1 cellular context compared by ENCODE assay signal in the genomic region with DNA sequence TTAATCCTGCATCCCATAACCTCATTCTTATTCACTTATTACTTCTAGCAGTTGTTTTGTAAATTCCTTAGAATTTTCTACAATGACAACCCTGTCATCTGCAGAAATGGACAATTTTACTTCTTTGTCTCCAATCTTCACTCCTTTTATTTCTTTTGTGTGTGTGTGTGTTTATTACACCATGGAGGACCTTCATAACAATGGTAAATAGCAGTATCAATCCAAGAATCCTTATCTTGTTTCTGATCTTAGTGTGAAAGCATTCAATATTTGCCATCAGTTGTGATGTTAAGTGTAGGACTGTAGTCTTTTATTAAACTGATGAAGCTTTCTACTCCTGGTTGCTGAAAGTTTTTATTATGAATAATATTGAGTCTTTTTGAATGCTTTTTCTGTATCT.
TF ChIP-seq lines count a peak whose summit lies in the region.

No MANE protein-coding gene starts in this region.

TF ChIP-seq in GM23338, 12 proteins besides CTCF, POLR2A, EP300 and RAD21 (continued from another document):
- TF ChIP-seq, protein P1, sequence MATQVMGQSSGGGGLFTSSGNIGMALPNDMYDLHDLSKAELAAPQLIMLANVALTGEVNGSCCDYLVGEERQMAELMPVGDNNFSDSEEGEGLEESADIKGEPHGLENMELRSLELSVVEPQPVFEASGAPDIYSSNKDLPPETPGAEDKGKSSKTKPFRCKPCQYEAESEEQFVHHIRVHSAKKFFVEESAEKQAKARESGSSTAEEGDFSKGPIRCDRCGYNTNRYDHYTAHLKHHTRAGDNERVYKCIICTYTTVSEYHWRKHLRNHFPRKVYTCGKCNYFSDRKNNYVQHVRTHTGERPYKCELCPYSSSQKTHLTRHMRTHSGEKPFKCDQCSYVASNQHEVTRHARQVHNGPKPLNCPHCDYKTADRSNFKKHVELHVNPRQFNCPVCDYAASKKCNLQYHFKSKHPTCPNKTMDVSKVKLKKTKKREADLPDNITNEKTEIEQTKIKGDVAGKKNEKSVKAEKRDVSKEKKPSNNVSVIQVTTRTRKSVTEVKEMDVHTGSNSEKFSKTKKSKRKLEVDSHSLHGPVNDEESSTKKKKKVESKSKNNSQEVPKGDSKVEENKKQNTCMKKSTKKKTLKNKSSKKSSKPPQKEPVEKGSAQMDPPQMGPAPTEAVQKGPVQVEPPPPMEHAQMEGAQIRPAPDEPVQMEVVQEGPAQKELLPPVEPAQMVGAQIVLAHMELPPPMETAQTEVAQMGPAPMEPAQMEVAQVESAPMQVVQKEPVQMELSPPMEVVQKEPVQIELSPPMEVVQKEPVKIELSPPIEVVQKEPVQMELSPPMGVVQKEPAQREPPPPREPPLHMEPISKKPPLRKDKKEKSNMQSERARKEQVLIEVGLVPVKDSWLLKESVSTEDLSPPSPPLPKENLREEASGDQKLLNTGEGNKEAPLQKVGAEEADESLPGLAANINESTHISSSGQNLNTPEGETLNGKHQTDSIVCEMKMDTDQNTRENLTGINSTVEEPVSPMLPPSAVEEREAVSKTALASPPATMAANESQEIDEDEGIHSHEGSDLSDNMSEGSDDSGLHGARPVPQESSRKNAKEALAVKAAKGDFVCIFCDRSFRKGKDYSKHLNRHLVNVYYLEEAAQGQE (IDR thresholded peaks at IDR 0.05; ENCODE audit: unreplicated experiment) = no peak
- TF ChIP-seq POLR2AphosphoS5 (IDR thresholded peaks at IDR 0.05; ENCODE audit: low read depth) (no peak), EZH2 (IDR thresholded peaks at IDR 0.05; ENCODE audit: low read depth, unreplicated experiment) (no peak), NANOG (IDR thresholded peaks at IDR 0.05; ENCODE audit: borderline replicate concordance) (no peak), CREB1 (CRISPR knock-in tag; IDR thresholded peaks at IDR 0.05; ENCODE audit: low read depth) (no peak), ZNF331 (CRISPR knock-in tag; IDR thresholded peaks at IDR 0.05; ENCODE audit: low read depth) (no peak), JUNB (IDR thresholded peaks at IDR 0.05; ENCODE audit: unreplicated experiment) (no peak), STAT1 (IDR thresholded peaks at IDR 0.05; ENCODE audit: unreplicated experiment) (no peak)
- TF ChIP-seq, protein P2, sequence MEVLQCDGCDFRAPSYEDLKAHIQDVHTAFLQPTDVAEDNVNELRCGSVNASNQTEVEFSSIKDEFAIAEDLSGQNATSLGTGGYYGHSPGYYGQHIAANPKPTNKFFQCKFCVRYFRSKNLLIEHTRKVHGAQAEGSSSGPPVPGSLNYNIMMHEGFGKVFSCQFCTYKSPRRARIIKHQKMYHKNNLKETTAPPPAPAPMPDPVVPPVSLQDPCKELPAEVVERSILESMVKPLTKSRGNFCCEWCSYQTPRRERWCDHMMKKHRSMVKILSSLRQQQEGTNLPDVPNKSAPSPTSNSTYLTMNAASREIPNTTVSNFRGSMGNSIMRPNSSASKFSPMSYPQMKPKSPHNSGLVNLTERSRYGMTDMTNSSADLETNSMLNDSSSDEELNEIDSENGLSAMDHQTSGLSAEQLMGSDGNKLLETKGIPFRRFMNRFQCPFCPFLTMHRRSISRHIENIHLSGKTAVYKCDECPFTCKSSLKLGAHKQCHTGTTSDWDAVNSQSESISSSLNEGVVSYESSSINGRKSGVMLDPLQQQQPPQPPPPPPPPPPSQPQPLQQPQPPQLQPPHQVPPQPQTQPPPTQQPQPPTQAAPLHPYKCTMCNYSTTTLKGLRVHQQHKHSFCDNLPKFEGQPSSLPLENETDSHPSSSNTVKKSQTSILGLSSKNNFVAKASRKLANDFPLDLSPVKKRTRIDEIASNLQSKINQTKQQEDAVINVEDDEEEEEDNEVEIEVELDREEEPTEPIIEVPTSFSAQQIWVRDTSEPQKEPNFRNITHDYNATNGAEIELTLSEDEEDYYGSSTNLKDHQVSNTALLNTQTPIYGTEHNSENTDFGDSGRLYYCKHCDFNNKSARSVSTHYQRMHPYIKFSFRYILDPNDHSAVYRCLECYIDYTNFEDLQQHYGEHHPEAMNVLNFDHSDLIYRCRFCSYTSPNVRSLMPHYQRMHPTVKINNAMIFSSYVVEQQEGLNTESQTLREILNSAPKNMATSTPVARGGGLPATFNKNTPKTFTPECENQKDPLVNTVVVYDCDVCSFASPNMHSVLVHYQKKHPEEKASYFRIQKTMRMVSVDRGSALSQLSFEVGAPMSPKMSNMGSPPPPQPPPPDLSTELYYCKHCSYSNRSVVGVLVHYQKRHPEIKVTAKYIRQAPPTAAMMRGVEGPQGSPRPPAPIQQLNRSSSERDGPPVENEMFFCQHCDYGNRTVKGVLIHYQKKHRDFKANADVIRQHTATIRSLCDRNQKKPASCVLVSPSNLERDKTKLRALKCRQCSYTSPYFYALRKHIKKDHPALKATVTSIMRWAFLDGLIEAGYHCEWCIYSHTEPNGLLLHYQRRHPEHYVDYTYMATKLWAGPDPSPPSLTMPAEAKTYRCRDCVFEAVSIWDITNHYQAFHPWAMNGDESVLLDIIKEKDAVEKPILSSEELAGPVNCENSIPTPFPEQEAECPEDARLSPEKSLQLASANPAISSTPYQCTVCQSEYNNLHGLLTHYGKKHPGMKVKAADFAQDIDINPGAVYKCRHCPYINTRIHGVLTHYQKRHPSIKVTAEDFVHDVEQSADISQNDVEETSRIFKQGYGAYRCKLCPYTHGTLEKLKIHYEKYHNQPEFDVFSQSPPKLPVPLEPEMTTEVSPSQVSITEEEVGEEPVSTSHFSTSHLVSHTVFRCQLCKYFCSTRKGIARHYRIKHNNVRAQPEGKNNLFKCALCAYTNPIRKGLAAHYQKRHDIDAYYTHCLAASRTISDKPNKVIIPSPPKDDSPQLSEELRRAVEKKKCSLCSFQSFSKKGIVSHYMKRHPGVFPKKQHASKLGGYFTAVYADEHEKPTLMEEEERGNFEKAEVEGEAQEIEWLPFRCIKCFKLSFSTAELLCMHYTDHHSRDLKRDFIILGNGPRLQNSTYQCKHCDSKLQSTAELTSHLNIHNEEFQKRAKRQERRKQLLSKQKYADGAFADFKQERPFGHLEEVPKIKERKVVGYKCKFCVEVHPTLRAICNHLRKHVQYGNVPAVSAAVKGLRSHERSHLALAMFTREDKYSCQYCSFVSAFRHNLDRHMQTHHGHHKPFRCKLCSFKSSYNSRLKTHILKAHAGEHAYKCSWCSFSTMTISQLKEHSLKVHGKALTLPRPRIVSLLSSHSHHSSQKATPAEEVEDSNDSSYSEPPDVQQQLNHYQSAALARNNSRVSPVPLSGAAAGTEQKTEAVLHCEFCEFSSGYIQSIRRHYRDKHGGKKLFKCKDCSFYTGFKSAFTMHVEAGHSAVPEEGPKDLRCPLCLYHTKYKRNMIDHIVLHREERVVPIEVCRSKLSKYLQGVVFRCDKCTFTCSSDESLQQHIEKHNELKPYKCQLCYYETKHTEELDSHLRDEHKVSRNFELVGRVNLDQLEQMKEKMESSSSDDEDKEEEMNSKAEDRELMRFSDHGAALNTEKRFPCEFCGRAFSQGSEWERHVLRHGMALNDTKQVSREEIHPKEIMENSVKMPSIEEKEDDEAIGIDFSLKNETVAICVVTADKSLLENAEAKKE (CRISPR knock-in tag; IDR thresholded peaks at IDR 0.05) = no peak
